10 cellular contexts compared by ENCODE assay signal in genomic region chr1:8411803-8412182, GRCh38.
DNase-seq lines count a peak whose midpoint lies in the region; ATAC-seq and TF ChIP-seq lines count a peak whose summit lies in the region.
"Had no signal": no experiment of that assay in that cellular context is flagged by ENCODE, and none has a peak within 500 bp of the region (broad histone marks: within the 10 kb centered on the region; RNA-seq: fewer than 3 reads in every experiment).

No MANE protein-coding gene starts in this region.

- no peak overlapping the region for H3K14ac ChIP-seq in mesenchymal stem cell (ENCODE audit: low read length in 2 of 2)
- H3K14ac ChIP-seq in trophoblast cell (ENCODE audit: low read length): no peak overlapping the region

- H2BK120ac ChIP-seq in mesenchymal stem cell (ENCODE audit: low read depth, low read length): no peak overlapping the region
- no peak overlapping the region for H2BK120ac ChIP-seq in trophoblast cell (ENCODE audit: insufficient read depth, low read length, poor library complexity)

- H3K4me2 ChIP-seq in OCI-LY7 (ENCODE audit: low read length) (no peak overlapping the region), mesenchymal stem cell (ENCODE audit: low read length, poor library complexity, severe bottlenecking) (no peak overlapping the region), trophoblast cell (ENCODE audit: low read length) (no peak overlapping the region)

- H3K9ac ChIP-seq in mesenchymal stem cell (ENCODE audit: low read length): peak overlapping the region; percentile 86
- no peak overlapping the region for H3K9ac ChIP-seq in trophoblast cell (ENCODE audit: low read length)

- no peaks in the 10 kb centered on the region for H3K9me3 Mint-ChIP-seq in chondrocyte (ENCODE audit: low read depth)
- no peaks in the 10 kb centered on the region for H3K9me3 Mint-ChIP-seq in stimulated activated memory B cell treated with anti-CD40 and anti-IgM and Interleukin-4, amounts not matched to agents 10 μg/mL and 1 μg/mL and 100 μg/mL, for 72 hours

- H3K27ac Mint-ChIP-seq in chondrocyte (ENCODE audit: unreplicated experiment): peak overlapping the region; percentile 86
- no peak overlapping the region for H3K27ac Mint-ChIP-seq in stimulated activated memory B cell treated with anti-CD40 and anti-IgM and Interleukin-4, amounts not matched to agents 10 μg/mL and 1 μg/mL and 100 μg/mL, for 72 hours

- H2BK12ac ChIP-seq in mesenchymal stem cell (ENCODE audit: low read length in 2 of 2) (no peak overlapping the region), trophoblast cell (ENCODE audit: low read length) (no peak overlapping the region)

- H4K91ac ChIP-seq in mesenchymal stem cell (ENCODE audit: low read length) (no peak overlapping the region), trophoblast cell (ENCODE audit: low read depth, low read length) (no peak overlapping the region)

- H2AK5ac ChIP-seq in mesenchymal stem cell (ENCODE audit: low read length, severe bottlenecking) (peak overlapping the region; percentile 95), trophoblast cell (ENCODE audit: low read length) (no peak overlapping the region)

- H2BK5ac ChIP-seq in mesenchymal stem cell (ENCODE audit: low read depth, low read length, poor library complexity, severe bottlenecking): peak overlapping the region; percentile 59
- H2BK5ac ChIP-seq in trophoblast cell (ENCODE audit: low read depth, low read length, poor library complexity): no peak overlapping the region

- peaks cover 11% of the 10 kb centered on the region for H3K36me3 Mint-ChIP-seq in chondrocyte (ENCODE audit: low read depth)
- H3K36me3 Mint-ChIP-seq in stimulated activated memory B cell treated with anti-CD40 and anti-IgM and Interleukin-4, amounts not matched to agents 10 μg/mL and 1 μg/mL and 100 μg/mL, for 72 hours: peaks cover 42% of the 10 kb centered on the region

- peaks cover 59% of the 10 kb centered on the region for H4K20me1 ChIP-seq in OCI-LY7 (ENCODE audit: insufficient read depth, low read length)

- H3K9me3 ChIP-seq in OCI-LY7 (ENCODE audit: low read length) (no peaks in the 10 kb centered on the region), mesenchymal stem cell (ENCODE audit: control insufficient read depth, low read length) (no peaks in the 10 kb centered on the region), trophoblast cell (ENCODE audit: insufficient read depth, low read depth, low read length) (no peaks in the 10 kb centered on the region)

- no peak overlapping the region for H3K4me3 Mint-ChIP-seq in chondrocyte (ENCODE audit: unreplicated experiment)
- H3K4me3 Mint-ChIP-seq in stimulated activated memory B cell treated with anti-CD40 and anti-IgM and Interleukin-4, amounts not matched to agents 10 μg/mL and 1 μg/mL and 100 μg/mL, for 72 hours: no peak overlapping the region

- H3K4me1 ChIP-seq in OCI-LY7 (ENCODE audit: insufficient read depth, low read length, poor library complexity, severe bottlenecking): peaks cover 48% of the 10 kb centered on the region
- peaks cover 23% of the 10 kb centered on the region for H3K4me1 ChIP-seq in mesenchymal stem cell (ENCODE audit: control insufficient read depth, insufficient read depth, low read depth, low read length)
- H3K4me1 ChIP-seq in trophoblast cell (ENCODE audit: control insufficient read depth in 1 of 2, insufficient read depth in 2 of 2, low read length in 2 of 2): peaks cover 1 to 2% of the 10 kb centered on the region in 2 experiments

- TSS peak; percentile 18 for BruUV-seq in OCI-LY7 (replicated peaks; lab: Mats Ljungman, UMichigan)

- no peak overlapping the region for H4K8ac ChIP-seq in mesenchymal stem cell (ENCODE audit: low read length)
- no peak overlapping the region for H4K8ac ChIP-seq in trophoblast cell (ENCODE audit: low read depth, low read length)

- H3K79me1 ChIP-seq in mesenchymal stem cell (replicated peaks; ENCODE audit: low read length, poor library complexity, severe bottlenecking) (peaks cover 12% of the 10 kb centered on the region), trophoblast cell (ENCODE audit: low read length) (no peaks in the 10 kb centered on the region)

- H3K27me3 ChIP-seq in mesenchymal stem cell (ENCODE audit: control insufficient read depth in 1 of 2, insufficient read depth in 1 of 2, low read length in 2 of 2) (no peaks in the 10 kb centered on the region), trophoblast cell (ENCODE audit: insufficient read depth, low read length) (no peaks in the 10 kb centered on the region)

- H3K79me2 ChIP-seq in OCI-LY7 (ENCODE audit: insufficient read depth, low read depth, low read length): peaks cover 100% of the 10 kb centered on the region
- H3K79me2 ChIP-seq in trophoblast cell (ENCODE audit: control insufficient read depth, insufficient read depth, low read length, poor library complexity): peaks cover 4% of the 10 kb centered on the region

- peaks cover 74% of the 10 kb centered on the region for H3K4me1 Mint-ChIP-seq in chondrocyte (ENCODE audit: low read depth)
- peaks cover 46% of the 10 kb centered on the region for H3K4me1 Mint-ChIP-seq in stimulated activated memory B cell treated with anti-CD40 and anti-IgM and Interleukin-4, amounts not matched to agents 10 μg/mL and 1 μg/mL and 100 μg/mL, for 72 hours

- H3K23ac ChIP-seq in mesenchymal stem cell (ENCODE audit: low read length in 2 of 2) (no peak overlapping the region), trophoblast cell (ENCODE audit: low read length) (no peak overlapping the region)

- ATAC-seq in stimulated activated memory B cell treated with anti-CD40 and anti-IgM and Interleukin-4, amounts not matched to agents 10 μg/mL and 1 μg/mL and 100 μg/mL, for 72 hours: no peak

- H3K36me3 ChIP-seq in OCI-LY7 (ENCODE audit: insufficient read depth, low read length) (peaks cover 100% of the 10 kb centered on the region), mesenchymal stem cell (ENCODE audit: control insufficient read depth in 1 of 2, insufficient read depth in 2 of 2, low read depth in 1 of 2, low read length in 2 of 2) (peaks cover 14 to 45% of the 10 kb centered on the region in 2 experiments), trophoblast cell (ENCODE audit: control insufficient read depth in 1 of 2, insufficient read depth in 2 of 2, low read length in 2 of 2) (peaks cover 17 to 26% of the 10 kb centered on the region in 2 experiments)

- no peaks in the 10 kb centered on the region for H3K9me2 ChIP-seq in OCI-LY7 (ENCODE audit: insufficient read depth, low read length)

- intact Hi-C loops in OCI-LY7 (cut with micrococcal nuclease; ENCODE audit: unreplicated experiment): no loop called here

- H4K12ac ChIP-seq in trophoblast cell (ENCODE audit: low read depth, low read length): no peak overlapping the region

- DNase-seq in OCI-LY7 (ENCODE audit: low spot score): no peak
- no peak for DNase-seq in chondrocyte (ENCODE audit: low spot score)
- DNase-seq in mesenchymal stem cell: no peak
- no peak for DNase-seq in H4 (ENCODE audit: low spot score)
- no peak for DNase-seq in trophoblast cell
- DNase-seq in midbrain (lab: John Stamatoyannopoulos, UW): no peak
- DNase-seq: activated CD8-positive, alpha-beta memory T cell treated with anti-CD3 and anti-CD28 coated beads for 24 hours; stimulated activated CD4-positive, alpha-beta T cell treated with anti-CD3 and anti-CD28 coated beads, Interleukin-12 subunit alpha, Interleukin-12 subunit beta, amount 100 ng/mL, for 4 hours had no signal

- H3K18ac ChIP-seq in mesenchymal stem cell (ENCODE audit: low read depth in 1 of 2, low read length in 2 of 2): peak overlapping the region in 1 of 2 experiments; percentile 19
- H3K18ac ChIP-seq in trophoblast cell (ENCODE audit: low read length): no peak overlapping the region

- H2AFZ ChIP-seq in OCI-LY7 (ENCODE audit: low read length) (no peak overlapping the region), mesenchymal stem cell (ENCODE audit: low read depth, low read length) (no peak overlapping the region), trophoblast cell (ENCODE audit: insufficient read depth, low read length, poor library complexity) (no peak overlapping the region)

- CTCF ChIA-PET in OCI-LY7 (lab: Charles Lee; ENCODE audit: unreplicated experiment): no interaction called here

- TF ChIP-seq CTCF in OCI-LY7 (conservative IDR thresholded peaks at IDR 0.05; ENCODE audit: low read length) (no peak), chondrocyte (IDR thresholded peaks at IDR 0.05) (no peak)

- H3K4ac ChIP-seq in mesenchymal stem cell (ENCODE audit: low read depth in 1 of 2, low read length in 2 of 2) (peak overlapping the region in 1 of 2 experiments; percentile 55), trophoblast cell (ENCODE audit: low read depth, low read length) (no peak overlapping the region)

- POLR2A ChIA-PET in OCI-LY7 (lab: Charles Lee): interaction anchor here (0.7 to 2.3 kb wide), 3 partner anchors 9 to 109 kb away, joined by 3 to 10 read pairs (median 3); no protein-coding TSS in a partner anchor

- 82% methylated on average over 7 of the region's 7 CpGs for WGBS in mesenchymal stem cell
- WGBS in trophoblast cell (ENCODE audit: extremely low coverage, insufficient coverage, insufficient read length): no CpG with 5 or more reads among the region's 7 CpGs

- H3K4me3 ChIP-seq in OCI-LY7 (ENCODE audit: low read depth, low read length, poor library complexity, severe bottlenecking) (no peak overlapping the region), mesenchymal stem cell (ENCODE audit: insufficient read depth in 1 of 2, low read depth in 1 of 2, low read length in 2 of 2) (peak overlapping the region in 1 of 2 experiments; percentile 48), trophoblast cell (ENCODE audit: low read depth, low read length) (no peak overlapping the region)

- H2BK15ac ChIP-seq in mesenchymal stem cell (ENCODE audit: low read depth, poor library complexity, severe bottlenecking): no peak overlapping the region

- H3K27me3 Mint-ChIP-seq in chondrocyte (ENCODE audit: low read depth): no peaks in the 10 kb centered on the region
- H3K27me3 Mint-ChIP-seq in stimulated activated memory B cell treated with anti-CD40 and anti-IgM and Interleukin-4, amounts not matched to agents 10 μg/mL and 1 μg/mL and 100 μg/mL, for 72 hours: no peaks in the 10 kb centered on the region

- no peak overlapping the region for H3K27ac ChIP-seq in OCI-LY7 (ENCODE audit: low read depth, low read length, poor library complexity, severe bottlenecking)
- peak overlapping the region; percentile 90 for H3K27ac ChIP-seq in mesenchymal stem cell (ENCODE audit: low read length, poor library complexity, severe bottlenecking)
- peak overlapping the region; percentile 69 for H3K27ac ChIP-seq in temporal lobe (ENCODE audit: low read depth, low read length)
- H3K27ac ChIP-seq in trophoblast cell (ENCODE audit: low read depth, low read length): no peak overlapping the region

Comparison
In these comparisons a context has a peak if more than half of its experiments do, and no peak if none do; other contexts are left out.
1. H3K27ac ChIP-seq: peak in mesenchymal stem cell (single experiment) and temporal lobe (single experiment); none in OCI-LY7 (single experiment) and trophoblast cell (single experiment).